Comparison of ENCODE assay signal across 11 cellular contexts in genomic region chr7:22859676-22860290, GRCh38. TPM values are rescaled to one million over a fixed set of nuclear protein-coding genes. Genes with fewer than 3 reads are reported as not detected.
A peak's percentile ranks its signal among the peaks of the same experiment; 100 is the strongest.
DNase-seq lines count a peak whose midpoint lies in the region; TF ChIP-seq lines count a peak whose summit lies in the region.
"Had no signal": no experiment of that assay in that cellular context is flagged by ENCODE, and none has a peak within 500 bp of the region (broad histone marks: within the 10 kb centered on the region; RNA-seq: fewer than 3 reads in every experiment).

No MANE protein-coding gene starts in this region.

- no peak overlapping the region for H3K27ac Mint-ChIP-seq in T-helper 2 cell treated with Interferon-gamma antibody and Interleukin-4, amounts not matched to agents 5 μg/mL and 100 μg/mL, for 36 hours

- POLR2A ChIA-PET in HEK293 (lab: Yijun Ruan, JAX) (interaction anchor here (0.6 to 1.1 kb wide), 2 partner anchors 10 to 77 kb away, joined by 3 read pairs; no protein-coding TSS in a partner anchor), PC-9 (lab: Charles Lee; ENCODE audit: unreplicated experiment) (no interaction called here)

- TF ChIP-seq CTCF in HEK293 (tag by site-specific recombination; IDR thresholded peaks at IDR 0.05) (no peak), PC-9 (conservative IDR thresholded peaks at IDR 0.05) (no peak), coronary artery (IDR thresholded peaks at IDR 0.05) (no peak), retinal pigment epithelial cell (conservative IDR thresholded peaks at IDR 0.05; ENCODE audit: low read depth, low read length) (no peak)

- H3K4me1 ChIP-seq in HEK293 (ENCODE audit: control insufficient read depth, insufficient read depth, low read length), result no peaks in the 10 kb centered on the region
- peaks cover 41% of the 10 kb centered on the region for H3K4me1 ChIP-seq in PC-9 (replicated peaks; ENCODE audit: insufficient read depth)

- no peak overlapping the region for H3K4me3 Mint-ChIP-seq in T-helper 2 cell treated with Interferon-gamma antibody and Interleukin-4, amounts not matched to agents 5 μg/mL and 100 μg/mL, for 36 hours

- no peak overlapping the region for H2AFZ ChIP-seq in PC-9

- H3K9me2 ChIP-seq in PC-9 (ENCODE audit: insufficient read depth), result no peaks in the 10 kb centered on the region

- peaks cover 48% of the 10 kb centered on the region for H3K36me3 Mint-ChIP-seq in T-helper 2 cell treated with Interferon-gamma antibody and Interleukin-4, amounts not matched to agents 5 μg/mL and 100 μg/mL, for 36 hours (ENCODE audit: low read depth)

- H3K27ac ChIP-seq in HEK293 (ENCODE audit: extremely low read depth, low read depth, low read length) (no peak overlapping the region), PC-9 (peak overlapping the region; percentile 25; the same call in 1 of the 2 replicates), coronary artery (peak overlapping the region; percentile 61 to 84)

- H3K4me1 Mint-ChIP-seq in T-helper 2 cell treated with Interferon-gamma antibody and Interleukin-4, amounts not matched to agents 5 μg/mL and 100 μg/mL, for 36 hours (ENCODE audit: low read depth), result peaks cover 26% of the 10 kb centered on the region

- peaks cover 61% of the 10 kb centered on the region for H3F3A ChIP-seq in PC-9 (ENCODE audit: insufficient read depth, low read depth)

- BruUV-seq in PC-9 (replicated peaks; lab: Mats Ljungman, UMichigan), result no TSS peak

- H4K20me1 ChIP-seq in PC-9 (ENCODE audit: insufficient read depth), result no peaks in the 10 kb centered on the region

- H3K9me3 ChIP-seq in HEK293 (ENCODE audit: control insufficient read depth, insufficient read depth, low read depth, low read length) (no peaks in the 10 kb centered on the region), PC-9 (ENCODE audit: insufficient read depth, low read depth) (no peaks in the 10 kb centered on the region)

- no peaks in the 10 kb centered on the region for H3K9me3 Mint-ChIP-seq in T-helper 2 cell treated with Interferon-gamma antibody and Interleukin-4, amounts not matched to agents 5 μg/mL and 100 μg/mL, for 36 hours

- peaks cover 23% of the 10 kb centered on the region for H3K79me2 ChIP-seq in PC-9 (ENCODE audit: low read depth)

- CTCF ChIA-PET in HEK293 (lab: Yijun Ruan, JAX), result interaction anchor here (0.6 to 2.0 kb wide), 10 partner anchors 9 to 664 kb away, joined by 3 to 11 read pairs (median 4); no protein-coding TSS in a partner anchor
- CTCF ChIA-PET in PC-9 (lab: Charles Lee), result interaction anchor here (0.5 to 0.9 kb wide), 4 partner anchors 26 to 155 kb away, joined by 3 to 4 read pairs (median 3); partner anchors contain the start of gene TOMM7

- H3K4me3 ChIP-seq in HEK293 (ENCODE audit: low read depth, low read length), result no peak overlapping the region
- no peak overlapping the region for H3K4me3 ChIP-seq in PC-9
- no peak overlapping the region for H3K4me3 ChIP-seq in coronary artery
- no peak overlapping the region for H3K4me3 ChIP-seq in retinal pigment epithelial cell (ENCODE audit: low read length)

- no peaks in the 10 kb centered on the region for H3K27me3 ChIP-seq in PC-9 (ENCODE audit: insufficient read depth, low read depth)

- no peak overlapping the region for H3K4me2 ChIP-seq in PC-9

- no peak for DNase-seq in PC-9
- no peak for DNase-seq in coronary artery (ENCODE audit: low spot score)
- DNase-seq in retinal pigment epithelial cell (ENCODE audit: low read depth), result peak; percentile 80
- DNase-seq in UCSD-AML1 (lab: John Stamatoyannopoulos, UW; ENCODE audit: unreplicated experiment), result no peak
- no peak for DNase-seq in NCI-H2196 (lab: John Stamatoyannopoulos, UW; ENCODE audit: unreplicated experiment)
- DNase-seq in T-helper 2 cell treated with Interferon-gamma antibody and Interleukin-4, amounts not matched to agents 5 μg/mL and 100 μg/mL, for 36 hours (ENCODE audit: low spot score), result no peak
- DNase-seq in NK-92 treated with Interleukin-12 subunit alpha and Interleukin-12 subunit beta, amount 100 ng/mL, for 24 hours (lab: John Stamatoyannopoulos, UW), result no peak
- DNase-seq: cortex of kidney, NCI-H1092, small intestine had no signal

- peaks cover 16 to 50% of the 10 kb centered on the region in 2 experiments for H3K36me3 ChIP-seq in HEK293 (ENCODE audit: control insufficient read depth in 2 of 2, insufficient read depth in 1 of 2, low read length in 2 of 2)
- H3K36me3 ChIP-seq in PC-9 (ENCODE audit: low read depth), result peaks cover 29% of the 10 kb centered on the region

- no peaks in the 10 kb centered on the region for H3K27me3 Mint-ChIP-seq in T-helper 2 cell treated with Interferon-gamma antibody and Interleukin-4, amounts not matched to agents 5 μg/mL and 100 μg/mL, for 36 hours (ENCODE audit: low read depth)

- intact Hi-C loops in PC-9 (cut with micrococcal nuclease; ENCODE audit: unreplicated experiment), result loop anchor here (2.0 to 10.0 kb wide), 6 partner anchors 48 to 675 kb away; partner anchors contain the start of genes IL6, NUP42 and TRA2A

TF ChIP-seq in HEK293, 187 proteins besides CTCF, POLR2A, EP300 and RAD21:
- TF ChIP-seq SP2 (tag by site-specific recombination; IDR thresholded peaks at IDR 0.05), result no peak
- TF ChIP-seq ZBTB49 (tag by site-specific recombination; IDR thresholded peaks at IDR 0.05; ENCODE audit: low read depth), result no peak
- no peak for TF ChIP-seq ZSCAN5A (tag by site-specific recombination; IDR thresholded peaks at IDR 0.05)
- TF ChIP-seq ZBTB6 (tag by site-specific recombination; IDR thresholded peaks at IDR 0.05), result 0 out of 2 replicates have a peak, but pooled peaks have one; percentile 14
- no peak for TF ChIP-seq ZNF596 (tag by site-specific recombination; IDR thresholded peaks at IDR 0.05)
- TF ChIP-seq ZNF76 (tag by site-specific recombination; IDR thresholded peaks at IDR 0.05; ENCODE audit: borderline replicate concordance, low read depth), result no peak
- TF ChIP-seq KLF8 (tag by site-specific recombination; IDR thresholded peaks at IDR 0.05), result no peak

RNA-seq across cellular contexts. Expression of gene TOMM7, which starts 37.1 kb away (rescaled TPM):
- 588 and 703 TPM in 2 replicates for total RNA-seq in PC-9 (2021)
